ENCODE assay signal across 29 cellular contexts in the genomic region with DNA sequence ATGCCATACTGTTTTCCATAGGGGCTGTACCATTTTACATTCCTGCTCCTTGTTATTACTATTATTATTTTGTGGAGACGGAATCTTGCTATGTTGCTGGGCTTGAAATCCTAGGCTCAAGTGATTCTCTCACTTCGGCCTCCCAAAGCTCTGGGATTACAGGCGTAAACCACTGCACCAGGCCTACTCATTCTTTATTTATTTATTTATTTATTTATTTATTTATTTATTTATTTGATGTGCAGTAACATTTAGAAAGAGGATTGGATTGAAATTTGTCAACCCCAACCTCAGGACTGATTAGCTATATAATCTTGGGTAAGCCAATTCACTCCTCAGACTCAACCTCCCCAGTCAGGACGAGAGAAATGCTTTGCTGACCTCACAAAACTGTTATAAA.
"Had no signal": no experiment of that assay in that cellular context is flagged by ENCODE, and none has a peak within 500 bp of the region (broad histone marks: within the 10 kb centered on the region; RNA-seq: fewer than 3 reads in every experiment).

No MANE protein-coding gene starts in this region.

- H3K36me3 ChIP-seq: colonic mucosa, esophagus muscularis mucosa, esophagus squamous epithelium, gastrocnemius medialis, gastroesophageal sphincter, heart left ventricle, heart right ventricle had no signal

- H3K4me1 ChIP-seq: colonic mucosa, foreskin keratinocyte, gastrocnemius medialis, heart left ventricle had no signal

- H3K9me3 ChIP-seq: colonic mucosa, esophagus muscularis mucosa, esophagus squamous epithelium, gastrocnemius medialis, gastroesophageal sphincter, heart left ventricle, heart right ventricle had no signal

- H3K4me3 Mint-ChIP-seq: dendritic cell treated with granulocyte-macrophage colony-stimulating factor and Interleukin-4, amounts not matched to agents 40 ng/mL and 50 ng/mL, for 4 days; effector memory CD8-positive, alpha-beta T cell; endodermal cell had no signal

- FAIRE-seq: colon, endometrium, endothelial cell of umbilical vein, frontal cortex had no signal

- H3K27me3 ChIP-seq: colonic mucosa, esophagus muscularis mucosa, foreskin keratinocyte, gastrocnemius medialis, gastroesophageal sphincter, heart left ventricle, heart right ventricle had no signal

- H3K27ac Mint-ChIP-seq: dendritic cell treated with granulocyte-macrophage colony-stimulating factor and Interleukin-4, amounts not matched to agents 40 ng/mL and 50 ng/mL, for 4 days; effector memory CD8-positive, alpha-beta T cell; endodermal cell had no signal

- H3K9me3 Mint-ChIP-seq: dendritic cell treated with granulocyte-macrophage colony-stimulating factor and Interleukin-4, amounts not matched to agents 40 ng/mL and 50 ng/mL, for 4 days; effector memory CD8-positive, alpha-beta T cell; endodermal cell had no signal

- H3K4me3 ChIP-seq: colonic mucosa, coronary artery, dorsolateral prefrontal cortex, esophagus muscularis mucosa, esophagus squamous epithelium, gastrocnemius medialis, gastroesophageal sphincter, heart left ventricle, heart right ventricle had no signal

- DNase-seq: colonic mucosa; cortex of kidney; dermis blood vessel endothelial cell; dorsolateral prefrontal cortex; effector CD4-positive, alpha-beta T cell; effector CD8-positive, alpha-beta T cell; effector memory CD4-positive, alpha-beta T cell; effector memory CD8-positive, alpha-beta T cell; endodermal cell; erythroblast; esophagus squamous epithelium; foreskin fibroblast; foreskin keratinocyte; foreskin melanocyte; gastrocnemius medialis; glutamatergic neuron; head of caudate nucleus; heart left ventricle; heart right ventricle had no signal

- H3K27ac ChIP-seq: colonic mucosa, coronary artery, dorsolateral prefrontal cortex, epithelial cell of prostate, foreskin keratinocyte, gastrocnemius medialis, heart left ventricle, heart right ventricle had no signal

- ATAC-seq: effector memory CD8-positive, alpha-beta T cell; esophagus mucosa; foreskin keratinocyte; gastrocnemius medialis; heart left ventricle; heart right ventricle had no signal
